12 cellular contexts compared by ENCODE assay signal in genomic region chr3:49453621-49454315, GRCh38. TPM values are rescaled to one million over a fixed set of nuclear protein-coding genes. Genes with fewer than 3 reads are reported as not detected.
DNase-seq lines count a peak whose midpoint lies in the region; ATAC-seq and TF ChIP-seq lines count a peak whose summit lies in the region.
"Had no signal": no experiment of that assay in that cellular context is flagged by ENCODE, and none has a peak within 500 bp of the region (broad histone marks: within the 10 kb centered on the region; RNA-seq: fewer than 3 reads in every experiment).

No MANE protein-coding gene starts in this region.

- H3K36me3 ChIP-seq in HEK293 (ENCODE audit: control insufficient read depth in 2 of 2, insufficient read depth in 1 of 2, low read length in 2 of 2) (no peaks in the 10 kb centered on the region), psoas muscle (ENCODE audit: insufficient read depth in 1 of 2, low read depth in 1 of 2) (no peaks in the 10 kb centered on the region)
- H3K36me3 ChIP-seq: BE2C had no signal

- H3K27me3 Mint-ChIP-seq in glutamatergic neuron (ENCODE audit: unreplicated experiment) = peaks cover 4% of the 10 kb centered on the region
- no peaks in the 10 kb centered on the region for H3K27me3 Mint-ChIP-seq in MCF 10A (ENCODE audit: insufficient read depth, unreplicated experiment)
- H3K27me3 Mint-ChIP-seq: IgD-negative memory B cell had no signal

- no peaks in the 10 kb centered on the region for H3K4me1 ChIP-seq in HEK293 (ENCODE audit: control insufficient read depth, insufficient read depth, low read length)
- H3K4me1 ChIP-seq in psoas muscle = peaks cover 15% of the 10 kb centered on the region

- H3K36me3 Mint-ChIP-seq in glutamatergic neuron (ENCODE audit: unreplicated experiment) (no peaks in the 10 kb centered on the region), MCF 10A (ENCODE audit: insufficient read depth, unreplicated experiment) (peaks cover 8% of the 10 kb centered on the region)
- H3K36me3 Mint-ChIP-seq: CD14-positive monocyte; CD4-positive, alpha-beta memory T cell; IgD-negative memory B cell had no signal

- no peak overlapping the region for H3K27ac Mint-ChIP-seq in glutamatergic neuron (ENCODE audit: unreplicated experiment)
- H3K27ac Mint-ChIP-seq in MCF 10A (ENCODE audit: low read depth, unreplicated experiment) = no peak overlapping the region
- H3K27ac Mint-ChIP-seq: CD14-positive monocyte, IgD-negative memory B cell had no signal

- DNase-seq in glutamatergic neuron (no peak), psoas muscle (no peak), left ventricle myocardium superior (no peak), MCF 10A (ENCODE audit: unreplicated experiment) (no peak)
- DNase-seq: CD4-positive, alpha-beta memory T cell; GF-D8 had no signal

- intact Hi-C loops in psoas muscle (cut with DNase I) (no loop called here), left ventricle myocardium superior (cut with micrococcal nuclease) (no loop called here), MCF 10A (cut with micrococcal nuclease) (loop anchor here (5.0 kb wide), 1 partner anchor 219 kb away; the partner anchor contains the start of gene APEH)

- 69 to 84% (median 75%) methylated on average over 8 of the region's 8 CpGs for WGBS in psoas muscle, 3 donors

- H3K9me3 Mint-ChIP-seq in glutamatergic neuron (ENCODE audit: unreplicated experiment) (peaks cover 14% of the 10 kb centered on the region), MCF 10A (ENCODE audit: unreplicated experiment) (no peaks in the 10 kb centered on the region)
- H3K9me3 Mint-ChIP-seq: CD14-positive monocyte; CD4-positive, alpha-beta memory T cell; H9; IgD-negative memory B cell had no signal

- CTCF ChIA-PET in HEK293 (lab: Yijun Ruan, JAX) (interaction anchor here (0.6 to 1.5 kb wide), 6 partner anchors 10 to 334 kb away, joined by 3 to 10 read pairs (median 4); no protein-coding TSS in a partner anchor), MCF 10A (lab: Yijun Ruan, JAX) (interaction anchor here (0.6 to 1.2 kb wide), 5 partner anchors 10 to 294 kb away, joined by 3 to 4 read pairs (median 3); no protein-coding TSS in a partner anchor)

- H3K4me1 Mint-ChIP-seq in glutamatergic neuron (ENCODE audit: low read depth, unreplicated experiment) = peaks cover 13% of the 10 kb centered on the region
- H3K4me1 Mint-ChIP-seq in MCF 10A (ENCODE audit: insufficient read depth, unreplicated experiment) = peaks cover 16% of the 10 kb centered on the region

- ATAC-seq in psoas muscle (no peak), GM21360 (IDR thresholded peaks at IDR 0.05; ENCODE audit: unreplicated experiment) (no peak), left ventricle myocardium superior (no peak)

- H3K9me3 ChIP-seq in HEK293 (ENCODE audit: control insufficient read depth, insufficient read depth, low read depth, low read length) (no peaks in the 10 kb centered on the region), psoas muscle (no peaks in the 10 kb centered on the region)
- H3K9me3 ChIP-seq: BE2C had no signal

- H3K27ac ChIP-seq in HEK293 (ENCODE audit: extremely low read depth, low read depth, low read length) (no peak overlapping the region), psoas muscle (peak overlapping the region; percentile 42)

- no TSS peak for BruUV-seq in MCF 10A (replicated peaks; lab: Mats Ljungman, UMichigan)

- H3K27me3 ChIP-seq in psoas muscle (ENCODE audit: insufficient read depth in 3 of 3, low read length in 2 of 3) = no peaks in the 10 kb centered on the region
- H3K27me3 ChIP-seq: BE2C had no signal

- H3K4me3 ChIP-seq in HEK293 (ENCODE audit: low read depth, low read length) (no peak overlapping the region), psoas muscle (no peak overlapping the region)

- peak overlapping the region; percentile 46 for H3K4me3 Mint-ChIP-seq in glutamatergic neuron (ENCODE audit: unreplicated experiment)
- no peak overlapping the region for H3K4me3 Mint-ChIP-seq in MCF 10A (ENCODE audit: unreplicated experiment)
- H3K4me3 Mint-ChIP-seq: CD14-positive monocyte; CD4-positive, alpha-beta memory T cell; IgD-negative memory B cell had no signal

- TF ChIP-seq CTCF in HEK293 (tag by site-specific recombination; IDR thresholded peaks at IDR 0.05) (no peak), glutamatergic neuron (IDR thresholded peaks at IDR 0.05; ENCODE audit: partially characterized antibody, unreplicated experiment) (no peak), psoas muscle (IDR thresholded peaks at IDR 0.05) (no peak), MCF 10A (IDR thresholded peaks at IDR 0.05; ENCODE audit: unreplicated experiment) (no peak)

- POLR2A ChIA-PET in HEK293 (lab: Yijun Ruan, JAX) = no interaction called here
- POLR2A ChIA-PET in MCF 10A (lab: Yijun Ruan, JAX) = interaction anchor here (0.8 to 3.7 kb wide), 3 partner anchors 9 to 31 kb away, joined by 3 to 24 read pairs (median 4); partner anchors contain the start of gene DAG1

TF ChIP-seq in HEK293, 187 proteins besides CTCF, POLR2A, EP300 and RAD21:
- no peak for TF ChIP-seq ZBTB6 (tag by site-specific recombination; IDR thresholded peaks at IDR 0.05)
- no peak for TF ChIP-seq ZFP69B (tag by site-specific recombination; IDR thresholded peaks at IDR 0.05)
- TF ChIP-seq ZNF202 (tag by site-specific recombination; IDR thresholded peaks at IDR 0.05; ENCODE audit: borderline replicate concordance) = no peak
- TF ChIP-seq SETDB1 (IDR thresholded peaks at IDR 0.05; ENCODE audit: insufficient read length, low read length) = no peak
- TF ChIP-seq ZNF610 (tag by site-specific recombination; IDR thresholded peaks at IDR 0.05; ENCODE audit: borderline replicate concordance) = no peak
- TF ChIP-seq ZNF664 (tag by site-specific recombination; IDR thresholded peaks at IDR 0.05) = no peak
- TF ChIP-seq EGR2 (tag by site-specific recombination; IDR thresholded peaks at IDR 0.05; ENCODE audit: low read depth) = 0 out of 2 replicates have a peak, but pooled peaks have one; percentile 5
- no peak for TF ChIP-seq ZNF76 (tag by site-specific recombination; IDR thresholded peaks at IDR 0.05; ENCODE audit: borderline replicate concordance, low read depth)
- TF ChIP-seq ZNF785 (tag by site-specific recombination; IDR thresholded peaks at IDR 0.05) = 0 out of 2 replicates have a peak, but pooled peaks have one; percentile 32
- TF ChIP-seq ZNF366 (tag by site-specific recombination; conservative IDR thresholded peaks at IDR 0.05) = peak; percentile 92
TF ChIP-seq in HEK293: peak in this region for 3.

RNA-seq across cellular contexts. Expression of gene DAG1, which starts 16.3 kb away (rescaled TPM):
- total RNA-seq in glutamatergic neuron (ENCODE audit: unreplicated experiment) (46.8 TPM), psoas muscle (100 to 1,000 TPM in 3 of 4 donors, 10 to 100 TPM in 1; 67.6 to 159 (median 139) TPM), left ventricle myocardium superior (144 TPM), MCF 10A (2022) (40.3 and 49.9 TPM in 2 replicates)
- 10 to 100 TPM; 35.1 to 73.2 (median 42.1) TPM for polyA plus RNA-seq in psoas muscle

RNA-seq across cellular contexts. Expression of gene NICN1, which starts 24.6 kb away (rescaled TPM):
- total RNA-seq in glutamatergic neuron (ENCODE audit: unreplicated experiment) (38.7 TPM), psoas muscle (10 to 100 TPM in 1 of 4 donors, 1 to 10 TPM in 3; 4.6 to 12.3 (median 7.4) TPM), left ventricle myocardium superior (16.8 TPM), MCF 10A (2022) (9.7 and 19.5 TPM in 2 replicates)
- 10 to 100 TPM in 2 of 3 donors, 1 to 10 TPM in 1; 4.0 to 11.2 (median 10.2) TPM for polyA plus RNA-seq in psoas muscle

RNA-seq across cellular contexts. Expression of gene AMT, which starts 31.5 kb away (rescaled TPM):
- total RNA-seq in glutamatergic neuron (ENCODE audit: unreplicated experiment) (12.4 TPM), psoas muscle (1 to 10 TPM; 1.7 to 5.3 (median 2.4) TPM), left ventricle myocardium superior (30.5 TPM), MCF 10A (2022) (3.7 and 4.9 TPM in 2 replicates)
- polyA plus RNA-seq in psoas muscle = 1 to 10 TPM in 2 of 3 donors, under 1 TPM in 1; 0.80 to 1.0 (median 1.0) TPM

RNA-seq across cellular contexts. Expression of gene TCTA, which starts 41.5 kb away (rescaled TPM):
- total RNA-seq in glutamatergic neuron (ENCODE audit: unreplicated experiment) = 27.7 TPM
- total RNA-seq in psoas muscle = 10 to 100 TPM; 11.4 to 23.4 (median 16.7) TPM
- 10 to 100 TPM; 13.8 to 46.1 (median 18.1) TPM for polyA plus RNA-seq in psoas muscle
- total RNA-seq in left ventricle myocardium superior = 14.9 TPM
- 14.0 and 17.2 TPM in 2 replicates for total RNA-seq in MCF 10A (2022)

RNA-seq across cellular contexts. Expression of gene RHOA, which starts 42.0 kb away (rescaled TPM):
- total RNA-seq in glutamatergic neuron (ENCODE audit: unreplicated experiment) (262 TPM), psoas muscle (100 to 1,000 TPM; 251 to 334 (median 271) TPM), left ventricle myocardium superior (266 TPM), MCF 10A (2022) (273 and 298 TPM in 2 replicates)
- polyA plus RNA-seq in psoas muscle = 100 to 1,000 TPM; 179 to 341 (median 287) TPM
